Comparison of ENCODE assay signal across 10 cellular contexts in genomic region chr10:58590152-58590551, GRCh38.
DNase-seq lines count a peak whose midpoint lies in the region; ATAC-seq and TF ChIP-seq lines count a peak whose summit lies in the region.
"Had no signal": no experiment of that assay in that cellular context is flagged by ENCODE, and none has a peak within 500 bp of the region (broad histone marks: within the 10 kb centered on the region; RNA-seq: fewer than 3 reads in every experiment).

No MANE protein-coding gene starts in this region.

- peaks cover 13% of the 10 kb centered on the region for H3K27me3 Mint-ChIP-seq in activated naive CD8-positive, alpha-beta T cell treated with anti-CD3 and anti-CD28 coated beads for 36 hours

- H3K27ac ChIP-seq in SK-N-SH (ENCODE audit: low read depth in 2 of 2, low read length in 1 of 2) (peak overlapping the region; percentile 80 to 81), foreskin keratinocyte (no peak overlapping the region)

- no peaks in the 10 kb centered on the region for H3K9me3 Mint-ChIP-seq in activated naive CD8-positive, alpha-beta T cell treated with anti-CD3 and anti-CD28 coated beads for 36 hours

- H3K27me3 ChIP-seq in SK-N-SH (ENCODE audit: insufficient read depth), result no peaks in the 10 kb centered on the region
- no peaks in the 10 kb centered on the region for H3K27me3 ChIP-seq in foreskin keratinocyte

- no peaks in the 10 kb centered on the region for H3K4me1 Mint-ChIP-seq in activated naive CD8-positive, alpha-beta T cell treated with anti-CD3 and anti-CD28 coated beads for 36 hours
- H3K4me1 Mint-ChIP-seq: natural killer cell had no signal

- no peaks in the 10 kb centered on the region for H3K9me2 ChIP-seq in SK-N-SH

- CTCF ChIA-PET in SK-N-SH (lab: Yijun Ruan, JAX), result interaction anchor here (1.0 to 3.0 kb wide), 2 partner anchors 51 to 78 kb away, joined by 3 to 10 read pairs; no protein-coding TSS in a partner anchor

- 0 out of 2 replicates have a peak overlapping the region, but pooled peaks have one; percentile 17 for H2AFZ ChIP-seq in SK-N-SH (ENCODE audit: low read depth)

- H3K4me3 ChIP-seq in SK-N-SH (ENCODE audit: low read depth in 2 of 2, low read length in 1 of 2), result no peak overlapping the region

- no peaks in the 10 kb centered on the region for H3K36me3 Mint-ChIP-seq in activated naive CD8-positive, alpha-beta T cell treated with anti-CD3 and anti-CD28 coated beads for 36 hours
- H3K36me3 Mint-ChIP-seq: natural killer cell had no signal

- POLR2A ChIA-PET in SK-N-SH (lab: Yijun Ruan, JAX), result no interaction called here

- ATAC-seq in foreskin keratinocyte, result peak; percentile 51
- no peak for ATAC-seq in HG03442 (IDR thresholded peaks at IDR 0.05; ENCODE audit: unreplicated experiment)
- ATAC-seq: natural killer cell had no signal

- TF ChIP-seq RAD21 in SK-N-SH (IDR thresholded peaks at IDR 0.05; ENCODE audit: low read length), result no peak

- DNase-seq in EL, result peak; percentile 96
- DNase-seq in SK-N-SH, result peak; percentile 5
- DNase-seq in foreskin keratinocyte, result peak; percentile 29 to 68
- peak; percentile 54 for DNase-seq in pulmonary artery endothelial cell (ENCODE audit: low read depth, low spot score)
- DNase-seq in HuH-7 (ENCODE audit: low spot score), result no peak
- no peak for DNase-seq in activated naive CD8-positive, alpha-beta T cell treated with anti-CD3 and anti-CD28 coated beads for 36 hours
- DNase-seq in T-helper 2 cell, result no peak
- DNase-seq: natural killer cell, RPMI8226 had no signal

- H3K9me3 ChIP-seq in SK-N-SH, result no peaks in the 10 kb centered on the region

- peaks cover 8% of the 10 kb centered on the region; the same call in 1 of the 2 replicates for H4K20me1 ChIP-seq in SK-N-SH (ENCODE audit: insufficient read depth)

- no peak for TF ChIP-seq CTCF in SK-N-SH (IDR thresholded peaks at IDR 0.05)
- no peak for TF ChIP-seq CTCF in foreskin keratinocyte (conservative IDR thresholded peaks at IDR 0.05)

- no peak; a peak in 1 of 4 replicates for TF ChIP-seq EP300 in SK-N-SH (IDR thresholded peaks at IDR 0.05; ENCODE audit: borderline replicate concordance in 1 of 2, low read depth in 1 of 2, low read length in 1 of 2)

- no peaks in the 10 kb centered on the region for H3K36me3 ChIP-seq in SK-N-SH (replicated peaks in 1 of 2; ENCODE audit: control insufficient read depth in 1 of 2, insufficient read depth in 2 of 2, low read length in 1 of 2)

- peaks cover 5% of the 10 kb centered on the region in 2 experiments; a peak in 3 of 4 replicates for H3K4me1 ChIP-seq in SK-N-SH (ENCODE audit: control insufficient read depth in 1 of 2, insufficient read depth in 2 of 2, low read depth in 1 of 2, low read length in 1 of 2)
- no peaks in the 10 kb centered on the region for H3K4me1 ChIP-seq in foreskin keratinocyte

- peak overlapping the region; percentile 19; the same call in 1 of the 2 replicates for H3K9ac ChIP-seq in SK-N-SH

- H3K4me3 Mint-ChIP-seq in activated naive CD8-positive, alpha-beta T cell treated with anti-CD3 and anti-CD28 coated beads for 36 hours, result no peak overlapping the region
- H3K4me3 Mint-ChIP-seq: natural killer cell had no signal

- H3K4me2 ChIP-seq in SK-N-SH, result peak overlapping the region; percentile 45; the same call in 1 of the 2 replicates

- H3F3A ChIP-seq in SK-N-SH (replicated peaks; ENCODE audit: insufficient read depth), result peaks cover 17% of the 10 kb centered on the region

- 14% methylated on average over 2 of the region's 2 CpGs for WGBS in SK-N-SH (ENCODE audit: low lambda C conversion rate)

- H3K27ac Mint-ChIP-seq in activated naive CD8-positive, alpha-beta T cell treated with anti-CD3 and anti-CD28 coated beads for 36 hours, result no peak overlapping the region
- H3K27ac Mint-ChIP-seq: natural killer cell had no signal

- 0 out of 2 replicates have a peak, but pooled peaks cover 12% of the 10 kb centered on the region for H3K79me2 ChIP-seq in SK-N-SH (ENCODE audit: insufficient read depth)

TF ChIP-seq in SK-N-SH, 30 proteins besides CTCF, POLR2A, EP300 and RAD21 (continues in another document):
- TF ChIP-seq PBX3 (IDR thresholded peaks at IDR 0.05), result peak; percentile 36
- 0 out of 2 replicates have a peak, but pooled peaks have one; percentile 13 for TF ChIP-seq POLR2AphosphoS5 (IDR thresholded peaks at IDR 0.05; ENCODE audit: low read depth, low read length)
- TF ChIP-seq SMC3 (IDR thresholded peaks at IDR 0.05; ENCODE audit: low read depth, low read length), result 0 out of 2 replicates have a peak, but pooled peaks have one; percentile 11
- TF ChIP-seq RFX5 (IDR thresholded peaks at IDR 0.05; ENCODE audit: low read length), result no peak
- peak; percentile 37; the same call in 1 of the 2 replicates for TF ChIP-seq SIN3A (IDR thresholded peaks at IDR 0.05; ENCODE audit: borderline replicate concordance, low read depth, low read length)
- no peak for TF ChIP-seq GATA2 (CRISPR knock-in tag; IDR thresholded peaks at IDR 0.05)
- peak; percentile 24; the same call in 1 of the 2 replicates for TF ChIP-seq TEAD4 (IDR thresholded peaks at IDR 0.05; ENCODE audit: borderline replicate concordance, insufficient read depth)
- TF ChIP-seq FOXM1 (IDR thresholded peaks at IDR 0.05; ENCODE audit: low read depth), result 0 out of 2 replicates have a peak, but pooled peaks have one; percentile 7
- no peak for TF ChIP-seq ELF1 (IDR thresholded peaks at IDR 0.05)
- no peak for TF ChIP-seq RXRA (IDR thresholded peaks at IDR 0.05; ENCODE audit: borderline replicate concordance, low read depth)
- TF ChIP-seq MEF2A (IDR thresholded peaks at IDR 0.05; ENCODE audit: borderline replicate concordance, low read depth), result no peak
- no peak for TF ChIP-seq RCOR1 (IDR thresholded peaks at IDR 0.05; ENCODE audit: low read length)
- TF ChIP-seq, protein P1, sequence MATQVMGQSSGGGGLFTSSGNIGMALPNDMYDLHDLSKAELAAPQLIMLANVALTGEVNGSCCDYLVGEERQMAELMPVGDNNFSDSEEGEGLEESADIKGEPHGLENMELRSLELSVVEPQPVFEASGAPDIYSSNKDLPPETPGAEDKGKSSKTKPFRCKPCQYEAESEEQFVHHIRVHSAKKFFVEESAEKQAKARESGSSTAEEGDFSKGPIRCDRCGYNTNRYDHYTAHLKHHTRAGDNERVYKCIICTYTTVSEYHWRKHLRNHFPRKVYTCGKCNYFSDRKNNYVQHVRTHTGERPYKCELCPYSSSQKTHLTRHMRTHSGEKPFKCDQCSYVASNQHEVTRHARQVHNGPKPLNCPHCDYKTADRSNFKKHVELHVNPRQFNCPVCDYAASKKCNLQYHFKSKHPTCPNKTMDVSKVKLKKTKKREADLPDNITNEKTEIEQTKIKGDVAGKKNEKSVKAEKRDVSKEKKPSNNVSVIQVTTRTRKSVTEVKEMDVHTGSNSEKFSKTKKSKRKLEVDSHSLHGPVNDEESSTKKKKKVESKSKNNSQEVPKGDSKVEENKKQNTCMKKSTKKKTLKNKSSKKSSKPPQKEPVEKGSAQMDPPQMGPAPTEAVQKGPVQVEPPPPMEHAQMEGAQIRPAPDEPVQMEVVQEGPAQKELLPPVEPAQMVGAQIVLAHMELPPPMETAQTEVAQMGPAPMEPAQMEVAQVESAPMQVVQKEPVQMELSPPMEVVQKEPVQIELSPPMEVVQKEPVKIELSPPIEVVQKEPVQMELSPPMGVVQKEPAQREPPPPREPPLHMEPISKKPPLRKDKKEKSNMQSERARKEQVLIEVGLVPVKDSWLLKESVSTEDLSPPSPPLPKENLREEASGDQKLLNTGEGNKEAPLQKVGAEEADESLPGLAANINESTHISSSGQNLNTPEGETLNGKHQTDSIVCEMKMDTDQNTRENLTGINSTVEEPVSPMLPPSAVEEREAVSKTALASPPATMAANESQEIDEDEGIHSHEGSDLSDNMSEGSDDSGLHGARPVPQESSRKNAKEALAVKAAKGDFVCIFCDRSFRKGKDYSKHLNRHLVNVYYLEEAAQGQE (IDR thresholded peaks at IDR 0.05; ENCODE audit: low read depth, low read length), result no peak
- no peak for TF ChIP-seq NRF1 (IDR thresholded peaks at IDR 0.05; ENCODE audit: low read depth, low read length)
- TF ChIP-seq NFIC (IDR thresholded peaks at IDR 0.05; ENCODE audit: borderline replicate concordance), result peak; percentile 80
- no peak for TF ChIP-seq ZBTB33 (IDR thresholded peaks at IDR 0.05; ENCODE audit: borderline replicate concordance, low read depth)
- TF ChIP-seq JUND (IDR thresholded peaks at IDR 0.05), result peak; percentile 63
- no peak; the same call in 1 of the 2 replicates for TF ChIP-seq TAF1 (IDR thresholded peaks at IDR 0.05; ENCODE audit: borderline replicate concordance, low read depth, low read length)
- TF ChIP-seq CHD2 (IDR thresholded peaks at IDR 0.05; ENCODE audit: low read length, partially characterized antibody), result no peak
- TF ChIP-seq, protein P2, sequence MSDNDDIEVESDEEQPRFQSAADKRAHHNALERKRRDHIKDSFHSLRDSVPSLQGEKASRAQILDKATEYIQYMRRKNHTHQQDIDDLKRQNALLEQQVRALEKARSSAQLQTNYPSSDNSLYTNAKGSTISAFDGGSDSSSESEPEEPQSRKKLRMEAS (IDR thresholded peaks at IDR 0.05; ENCODE audit: low read depth), result peak; percentile 41; the same call in 1 of the 2 replicates
- TF ChIP-seq TCF12 (IDR thresholded peaks at IDR 0.05), result peak; percentile 79

Comparison
In these comparisons a context has a peak if more than half of its experiments do, and no peak if none do; other contexts are left out.
1. DNase-seq: peak in EL (single experiment), SK-N-SH (single experiment), foreskin keratinocyte (2 of 2) and pulmonary artery endothelial cell (single experiment); none in HuH-7 (single experiment), activated naive CD8-positive, alpha-beta T cell treated with anti-CD3 and anti-CD28 coated beads for 36 hours (single experiment) and T-helper 2 cell (0 of 5).